24 cellular contexts compared by ENCODE assay signal in the genomic region with DNA sequence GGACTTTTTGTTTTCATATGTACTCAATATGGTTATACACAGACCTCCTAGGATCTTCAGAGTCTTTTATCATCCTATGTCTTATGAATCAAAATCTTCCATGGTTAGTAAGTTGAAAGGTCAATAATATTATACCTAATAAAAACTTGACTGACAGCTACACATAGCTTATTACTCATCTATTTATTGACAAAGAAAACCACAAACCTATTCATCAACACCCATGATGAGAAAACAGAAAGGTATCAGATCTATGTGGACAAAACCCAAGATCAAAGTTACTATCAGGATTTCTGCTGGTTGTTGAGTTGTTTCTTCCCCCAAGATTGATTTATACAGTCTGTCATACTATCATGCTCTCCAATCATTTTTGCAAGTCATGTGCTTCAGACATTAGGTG.
"Had no signal": no experiment of that assay in that cellular context is flagged by ENCODE, and none has a peak within 500 bp of the region (broad histone marks: within the 10 kb centered on the region; RNA-seq: fewer than 3 reads in every experiment).

No MANE protein-coding gene starts in this region.

- H3K4me1 Mint-ChIP-seq: activated B cell treated with CpG ODN at 0.5 μM for 24 hours; activated CD4-positive, alpha-beta T cell treated with anti-CD3 and anti-CD28 coated beads, Interleukin-2, amount 10 ng/mL, durations not matched to agents 24 days and 14 days; activated CD8-positive, alpha-beta memory T cell treated with anti-CD3 and anti-CD28 coated beads, Interleukin-2, amount 10 ng/mL, durations not matched to agents 7 days and 5 days; activated naive CD4-positive, alpha-beta T cell treated with anti-CD3 and anti-CD28 coated beads, Interleukin-2, amount 10 ng/mL, durations not matched to agents 7 days and 5 days; activated naive CD8-positive, alpha-beta T cell treated with anti-CD3 and anti-CD28 coated beads for 36 hours; T-cell had no signal

- ATAC-seq: activated CD8-positive, alpha-beta memory T cell treated with anti-CD3 and anti-CD28 coated beads, Interleukin-2, amount 10 ng/mL, durations not matched to agents 7 days and 5 days; T-cell had no signal

- H3K36me3 Mint-ChIP-seq: activated CD8-positive, alpha-beta memory T cell treated with anti-CD3 and anti-CD28 coated beads, Interleukin-2, amount 10 ng/mL, durations not matched to agents 7 days and 5 days; activated naive CD4-positive, alpha-beta T cell treated with anti-CD3 and anti-CD28 coated beads, Interleukin-2, amount 10 ng/mL, durations not matched to agents 7 days and 5 days; activated naive CD8-positive, alpha-beta T cell treated with anti-CD3 and anti-CD28 coated beads for 36 hours; T-cell had no signal

- H3K27me3 Mint-ChIP-seq: activated B cell treated with CpG ODN at 0.5 μM for 24 hours; activated CD4-positive, alpha-beta T cell treated with anti-CD3 and anti-CD28 coated beads, Interleukin-2, amount 10 ng/mL, durations not matched to agents 24 days and 14 days; activated CD8-positive, alpha-beta memory T cell treated with anti-CD3 and anti-CD28 coated beads, Interleukin-2, amount 10 ng/mL, durations not matched to agents 7 days and 5 days; activated naive CD4-positive, alpha-beta T cell treated with anti-CD3 and anti-CD28 coated beads, Interleukin-2, amount 10 ng/mL, durations not matched to agents 7 days and 5 days; activated T-cell treated with anti-CD3 and anti-CD28 coated beads, Interleukin-2, amount 50 U/mL, for 24 hours; T-cell had no signal

- H3K27ac ChIP-seq: brain microvascular endothelial cell had no signal

- H3K9me3 Mint-ChIP-seq: activated B cell treated with CpG ODN at 0.5 μM for 24 hours; activated CD4-positive, alpha-beta T cell treated with anti-CD3 and anti-CD28 coated beads, Interleukin-2, amount 10 ng/mL, durations not matched to agents 24 days and 14 days; activated naive CD4-positive, alpha-beta T cell treated with anti-CD3 and anti-CD28 coated beads, Interleukin-2, amount 10 ng/mL, durations not matched to agents 7 days and 5 days; activated naive CD8-positive, alpha-beta T cell treated with anti-CD3 and anti-CD28 coated beads for 36 hours; activated T-helper 1 cell treated with anti-CD3 and anti-CD28 coated beads, Interleukin-12 subunit alpha, Interleukin-12 subunit beta, Interleukin-2, Interleukin-4 antibody, amounts not matched to agents 30 ng/mL and 10 ng/mL and 1 ng/mL, durations not matched to agents 14 hours and 24 hours and 36 hours had no signal

- DNase-seq: activated B cell treated with CpG ODN at 0.5 μM for 24 hours; activated CD4-positive, alpha-beta T cell treated with anti-CD3 and anti-CD28 coated beads for 1 hour; activated CD4-positive, alpha-beta T cell treated with anti-CD3 and anti-CD28 coated beads, Interleukin-2, amount 10 ng/mL, durations not matched to agents 24 days and 14 days; activated CD4-positive, alpha-beta T cell treated with anti-CD3 and anti-CD28 coated beads, Interleukin-2, amount 50 U/mL, for 48 hours; activated CD8-positive, alpha-beta memory T cell treated with anti-CD3 and anti-CD28 coated beads, Interleukin-2, amount 10 ng/mL, durations not matched to agents 7 days and 5 days; activated effector memory CD4-positive, alpha-beta T cell treated with anti-CD3 and anti-CD28 coated beads, Interleukin-2, amount 50 U/mL, for 16 hours; activated naive CD4-positive, alpha-beta T cell treated with anti-CD3 and anti-CD28 coated beads, Interleukin-2, amount 10 ng/mL, durations not matched to agents 7 days and 5 days; activated naive CD8-positive, alpha-beta T cell treated with anti-CD3 and anti-CD28 coated beads for 36 hours; activated T-cell treated with anti-CD3 and anti-CD28 coated beads, Interleukin-2, amount 50 U/mL, for 24 hours; brain microvascular endothelial cell; cerebellar nuclear complex; MM.1S; NCI-H1105; NCI-H1436; NCI-H1694 treated with DMSO at 0.1 percent for 48 hours; NCI-H2029 treated with DMSO at 0.1 percent for 48 hours; NCI-H510A treated with DMSO at 0.1 percent for 48 hours; NCI-H69; NK-92 treated with Interleukin-12 subunit alpha and Interleukin-12 subunit beta, amount 100 ng/mL, for 24 hours; SIG-M5; T-cell; T-helper 2 cell; T1000 had no signal

- H3K27ac Mint-ChIP-seq: activated B cell treated with CpG ODN at 0.5 μM for 24 hours; activated CD4-positive, alpha-beta T cell treated with anti-CD3 and anti-CD28 coated beads, Interleukin-2, amount 10 ng/mL, durations not matched to agents 24 days and 14 days; activated CD8-positive, alpha-beta memory T cell treated with anti-CD3 and anti-CD28 coated beads, Interleukin-2, amount 10 ng/mL, durations not matched to agents 7 days and 5 days; activated naive CD4-positive, alpha-beta T cell treated with anti-CD3 and anti-CD28 coated beads, Interleukin-2, amount 10 ng/mL, durations not matched to agents 7 days and 5 days; activated naive CD8-positive, alpha-beta T cell treated with anti-CD3 and anti-CD28 coated beads for 36 hours; activated T-cell treated with anti-CD3 and anti-CD28 coated beads, Interleukin-2, amount 50 U/mL, for 24 hours; activated T-helper 1 cell treated with anti-CD3 and anti-CD28 coated beads, Interleukin-12 subunit alpha, Interleukin-12 subunit beta, Interleukin-2, Interleukin-4 antibody, amounts not matched to agents 30 ng/mL and 10 ng/mL and 1 ng/mL, durations not matched to agents 14 hours and 24 hours and 36 hours; T-cell had no signal

- H3K4me3 Mint-ChIP-seq: activated B cell treated with CpG ODN at 0.5 μM for 24 hours; activated CD4-positive, alpha-beta T cell treated with anti-CD3 and anti-CD28 coated beads, Interleukin-2, amount 10 ng/mL, durations not matched to agents 24 days and 14 days; activated CD8-positive, alpha-beta memory T cell treated with anti-CD3 and anti-CD28 coated beads, Interleukin-2, amount 10 ng/mL, durations not matched to agents 7 days and 5 days; activated naive CD4-positive, alpha-beta T cell treated with anti-CD3 and anti-CD28 coated beads, Interleukin-2, amount 10 ng/mL, durations not matched to agents 7 days and 5 days; activated naive CD8-positive, alpha-beta T cell treated with anti-CD3 and anti-CD28 coated beads for 36 hours; activated T-cell treated with anti-CD3 and anti-CD28 coated beads, Interleukin-2, amount 50 U/mL, for 24 hours; activated T-helper 1 cell treated with anti-CD3 and anti-CD28 coated beads, Interleukin-12 subunit alpha, Interleukin-12 subunit beta, Interleukin-2, Interleukin-4 antibody, amounts not matched to agents 30 ng/mL and 10 ng/mL and 1 ng/mL, durations not matched to agents 14 hours and 24 hours and 36 hours; T-cell had no signal
